In genomic region chr12:53380797-53381738, GRCh38 we compare ENCODE assay signal across 8 cellular contexts. TPM values are rescaled to one million over a fixed set of nuclear protein-coding genes. Genes with fewer than 3 reads are reported as not detected.
DNase-seq lines count a peak whose midpoint lies in the region; ATAC-seq, FAIRE-seq and TF ChIP-seq lines count a peak whose summit lies in the region.

No MANE protein-coding gene starts in this region.

- in situ Hi-C loops in ACHN (cut with HindIII; ENCODE audit: low pct_ligation_motif_present, low pct_unique_long_range_greater_than_20kb, low sequenced_read_pairs) = no loop called here

- H3K9me3 ChIP-seq in adrenal gland (replicated peaks in 1 of 3) (no peaks in the 10 kb centered on the region), kidney (ENCODE audit: control insufficient read depth in 1 of 2, low read length in 2 of 2) (no peaks in the 10 kb centered on the region)

- ATAC-seq in HG02870 (IDR thresholded peaks at IDR 0.05; ENCODE audit: unreplicated experiment) = no peak

- peak overlapping the region in 3 of 4 donors; percentile 15 to 71 (median 24) for H3K4me3 ChIP-seq in adrenal gland
- H3K4me3 ChIP-seq in kidney (ENCODE audit: low read length in 2 of 2) = peak overlapping the region; percentile 43 to 75

- peak overlapping the region; percentile 82 to 99 (median 97) for H3K27ac ChIP-seq in adrenal gland
- H3K27ac ChIP-seq in kidney (ENCODE audit: low read depth in 2 of 2, low read length in 2 of 2) = peak overlapping the region; percentile 58 to 88
- H3K27ac ChIP-seq in temporal lobe (ENCODE audit: low read depth, low read length) = peak overlapping the region; percentile 51

- 5 to 7% (median 5%) methylated on average over 20 to 21 of the region's 21 CpGs for WGBS in adrenal gland, 4 donors

- H3K9ac ChIP-seq in kidney (ENCODE audit: low read length in 2 of 2) = peak overlapping the region; percentile 15 to 38

- intact Hi-C loops in adrenal gland (cut with DNase I) = no loop called here
- intact Hi-C loops in kidney (cut with DNase I) = no loop called here

- H3K27me3 ChIP-seq in adrenal gland = no peaks in the 10 kb centered on the region

- H3K36me3 ChIP-seq in adrenal gland (replicated peaks in 1 of 2) (peaks cover 0 to 39% of the 10 kb centered on the region in 2 donors), kidney (ENCODE audit: control insufficient read depth in 1 of 2, insufficient read depth in 2 of 2, low read length in 2 of 2) (peaks cover 11 to 14% of the 10 kb centered on the region in 2 donors)

- TF ChIP-seq CTCF in adrenal gland (IDR thresholded peaks at IDR 0.05) (peak in 1 of 6 experiments; percentile 10), kidney (IDR thresholded peaks at IDR 0.05; ENCODE audit: borderline replicate concordance, extremely low read depth, insufficient read depth) (no peak)

- peaks cover 52 to 61% of the 10 kb centered on the region in 2 donors for H3K4me1 ChIP-seq in adrenal gland (replicated peaks in 1 of 2)
- peaks cover 32 to 35% of the 10 kb centered on the region in 2 donors for H3K4me1 ChIP-seq in kidney (ENCODE audit: control insufficient read depth in 1 of 2, insufficient read depth in 1 of 2, low read depth in 1 of 2, low read length in 2 of 2)

- FAIRE-seq in kidney (lab: Jason Lieb, UNC) = no peak

- peak; percentile 50 for DNase-seq in ACHN
- DNase-seq in HT1080 (ENCODE audit: low read depth) = peak; percentile 63
- peak in 3 of 7 donors; percentile 16 to 76 (median 53) for DNase-seq in adrenal gland
- peak; percentile 66 for DNase-seq in kidney
- no peak for DNase-seq in HPDE6-E6E7 (ENCODE audit: extremely low spot score)
- no peak for DNase-seq in SHP77 treated with DMSO at 0.1 percent for 48 hours (lab: John Stamatoyannopoulos, UW)

- peak in 1 of 2 donors; percentile 24 for TF ChIP-seq POLR2A in adrenal gland (IDR thresholded peaks at IDR 0.05)

RNA-seq across cellular contexts. Expression of gene SP1, which starts 1.1 kb away (rescaled TPM):
- total RNA-seq in HT1080 (2014; rRNA removed; shearing (Covaris generic)) = 25.7 and 36.9 TPM in 2 replicates
- 21.3 and 26.0 TPM in 2 replicates for polyA plus RNA-seq in HT1080 (2015; cell fraction: cytosol; rRNA removed)
- 49.4 and 52.0 TPM in 2 replicates for polyA plus RNA-seq in HT1080 (2015; cell fraction: nucleus; rRNA removed)
- total RNA-seq in adrenal gland (10 to 100 TPM; 34.9 to 90.0 (median 61.7) TPM), kidney (126 TPM), temporal lobe (12.8 TPM)
- polyA plus RNA-seq in adrenal gland (10 to 100 TPM; 16.3 to 48.8 (median 18.3) TPM), kidney (ENCODE audit: insufficient read depth, low read depth, low replicate concordance) (15.1 TPM)

RNA-seq across cellular contexts. Expression of gene AMHR2, which starts 42.6 kb away (rescaled TPM):
- total RNA-seq in HT1080 (2014; rRNA removed; shearing (Covaris generic)) = 0.27 TPM in 1 of 2 replicates, not detected in the other
- polyA plus RNA-seq in HT1080 (2015; cell fraction: cytosol; rRNA removed) = not detected in 2 replicates
- polyA plus RNA-seq in HT1080 (2015; cell fraction: nucleus; rRNA removed) = 0.18 TPM in 1 of 2 replicates, not detected in the other
- 100 to 1,000 TPM in 1 of 8 donors, 10 to 100 TPM in 7; 26.7 to 104 (median 74.2) TPM for total RNA-seq in adrenal gland
- polyA plus RNA-seq in adrenal gland = 10 to 100 TPM; 19.8 to 41.2 (median 26.6) TPM
- not detected for total RNA-seq in kidney
- not detected for polyA plus RNA-seq in kidney (ENCODE audit: insufficient read depth, low read depth, low replicate concordance)
- not detected for total RNA-seq in temporal lobe

RNA-seq across cellular contexts. Expression of gene SP7, which starts 44.9 kb away (rescaled TPM):
- 0.10 TPM in 1 of 2 replicates, not detected in the other for total RNA-seq in HT1080 (2014; rRNA removed; shearing (Covaris generic))
- polyA plus RNA-seq in HT1080 (2015; cell fraction: cytosol; rRNA removed) = 0.05 TPM in 1 of 2 replicates, not detected in the other
- polyA plus RNA-seq in HT1080 (2015; cell fraction: nucleus; rRNA removed) = not detected in 2 replicates
- total RNA-seq in adrenal gland = not detected
- under 1 TPM in 1 of 3 donors, not detected in 2; 0.03 TPM for polyA plus RNA-seq in adrenal gland
- not detected for total RNA-seq in kidney
- not detected for polyA plus RNA-seq in kidney (ENCODE audit: insufficient read depth, low read depth, low replicate concordance)
- not detected for total RNA-seq in temporal lobe

RNA-seq across cellular contexts. Expression of gene AAAS, which starts 59.7 kb away (rescaled TPM):
- 117 and 134 TPM in 2 replicates for total RNA-seq in HT1080 (2014; rRNA removed; shearing (Covaris generic))
- 88.5 and 90.9 TPM in 2 replicates for polyA plus RNA-seq in HT1080 (2015; cell fraction: cytosol; rRNA removed)
- polyA plus RNA-seq in HT1080 (2015; cell fraction: nucleus; rRNA removed) = 204 and 217 TPM in 2 replicates
- total RNA-seq in adrenal gland = 100 to 1,000 TPM in 2 of 8 donors, 10 to 100 TPM in 6; 50.1 to 108 (median 82.4) TPM
- 100 to 1,000 TPM in 2 of 3 donors, 10 to 100 TPM in 1; 59.2 to 210 (median 172) TPM for polyA plus RNA-seq in adrenal gland
- total RNA-seq in kidney = 46.2 TPM
- 43.4 TPM for polyA plus RNA-seq in kidney (ENCODE audit: insufficient read depth, low read depth, low replicate concordance)
- total RNA-seq in temporal lobe = 29.0 TPM

Comparison
In these comparisons a context has a peak if more than half of its experiments do, and no peak if none do; other contexts are left out.
1. DNase-seq: peak in ACHN (single experiment), HT1080 (single experiment) and kidney (single experiment); none in HPDE6-E6E7 (single experiment) and SHP77 treated with DMSO at 0.1 percent for 48 hours (single experiment).
2. RNA of gene AMHR2, which starts 42.6 kb away (total RNA-seq): 26.7 to 104 TPM in adrenal gland; not detected in kidney (single experiment), 0.27 TPM in HT1080 and not detected in temporal lobe (single experiment); every median in the first group is over 10 times any median in the second.
3. Peak in every context shown above with its lines, with median percentiles within 50 percentile points of each other: H3K27ac ChIP-seq.